In genomic region chr3:50274371-50275104, GRCh38 we compare ENCODE assay signal across 1 cellular context.
TF ChIP-seq lines count a peak whose summit lies in the region.

No MANE protein-coding gene starts in this region.

TF ChIP-seq in HepG2, 621 proteins besides CTCF, POLR2A, EP300 and RAD21 (continued from another document):
- TF ChIP-seq, protein P1, sequence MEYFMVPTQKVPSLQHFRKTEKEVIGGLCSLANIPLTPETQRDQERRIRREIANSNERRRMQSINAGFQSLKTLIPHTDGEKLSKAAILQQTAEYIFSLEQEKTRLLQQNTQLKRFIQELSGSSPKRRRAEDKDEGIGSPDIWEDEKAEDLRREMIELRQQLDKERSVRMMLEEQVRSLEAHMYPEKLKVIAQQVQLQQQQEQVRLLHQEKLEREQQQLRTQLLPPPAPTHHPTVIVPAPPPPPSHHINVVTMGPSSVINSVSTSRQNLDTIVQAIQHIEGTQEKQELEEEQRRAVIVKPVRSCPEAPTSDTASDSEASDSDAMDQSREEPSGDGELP (IDR thresholded peaks at IDR 0.05; ENCODE audit: borderline replicate concordance, low read depth): no peak
- TF ChIP-seq, protein P2, sequence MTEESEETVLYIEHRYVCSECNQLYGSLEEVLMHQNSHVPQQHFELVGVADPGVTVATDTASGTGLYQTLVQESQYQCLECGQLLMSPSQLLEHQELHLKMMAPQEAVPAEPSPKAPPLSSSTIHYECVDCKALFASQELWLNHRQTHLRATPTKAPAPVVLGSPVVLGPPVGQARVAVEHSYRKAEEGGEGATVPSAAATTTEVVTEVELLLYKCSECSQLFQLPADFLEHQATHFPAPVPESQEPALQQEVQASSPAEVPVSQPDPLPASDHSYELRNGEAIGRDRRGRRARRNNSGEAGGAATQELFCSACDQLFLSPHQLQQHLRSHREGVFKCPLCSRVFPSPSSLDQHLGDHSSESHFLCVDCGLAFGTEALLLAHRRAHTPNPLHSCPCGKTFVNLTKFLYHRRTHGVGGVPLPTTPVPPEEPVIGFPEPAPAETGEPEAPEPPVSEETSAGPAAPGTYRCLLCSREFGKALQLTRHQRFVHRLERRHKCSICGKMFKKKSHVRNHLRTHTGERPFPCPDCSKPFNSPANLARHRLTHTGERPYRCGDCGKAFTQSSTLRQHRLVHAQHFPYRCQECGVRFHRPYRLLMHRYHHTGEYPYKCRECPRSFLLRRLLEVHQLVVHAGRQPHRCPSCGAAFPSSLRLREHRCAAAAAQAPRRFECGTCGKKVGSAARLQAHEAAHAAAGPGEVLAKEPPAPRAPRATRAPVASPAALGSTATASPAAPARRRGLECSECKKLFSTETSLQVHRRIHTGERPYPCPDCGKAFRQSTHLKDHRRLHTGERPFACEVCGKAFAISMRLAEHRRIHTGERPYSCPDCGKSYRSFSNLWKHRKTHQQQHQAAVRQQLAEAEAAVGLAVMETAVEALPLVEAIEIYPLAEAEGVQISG (CRISPR knock-in tag; IDR thresholded peaks at IDR 0.05): 0 out of 2 replicates have a peak, but pooled peaks have one; percentile 31
- TF ChIP-seq SALL1 (CRISPR knock-in tag; IDR thresholded peaks at IDR 0.05) (peak; percentile 34; the same call in 1 of the 2 replicates), HNF4G (IDR thresholded peaks at IDR 0.05; ENCODE audit: borderline replicate concordance, low read depth, low read length) (0 out of 2 replicates have a peak, but pooled peaks have one; percentile 15), HNF4G (CRISPR knock-in tag; IDR thresholded peaks at IDR 0.05; ENCODE audit: borderline replicate concordance, low read depth) (no peak), ZNF615 (CRISPR knock-in tag; IDR thresholded peaks at IDR 0.05; ENCODE audit: borderline replicate concordance) (no peak), XBP1 (CRISPR knock-in tag; IDR thresholded peaks at IDR 0.05) (no peak), MXI1 (IDR thresholded peaks at IDR 0.05; ENCODE audit: borderline replicate concordance, low read depth, low read length) (0 out of 3 replicates have a peak, but pooled peaks have one; percentile 26), RBM22 (optimal IDR thresholded peaks at IDR 0.05; ENCODE audit: low read length) (peak; percentile 74), DMAP1 (CRISPR knock-in tag; IDR thresholded peaks at IDR 0.05) (no peak), REXO4 (CRISPR knock-in tag; IDR thresholded peaks at IDR 0.05; ENCODE audit: borderline replicate concordance) (no peak), RNF2 (conservative IDR thresholded peaks at IDR 0.05; ENCODE audit: low read depth) (no peak), CCAR2 (optimal IDR thresholded peaks at IDR 0.05; ENCODE audit: low read depth, low read length) (no peak), FOSL2 (CRISPR knock-in tag; IDR thresholded peaks at IDR 0.05) (no peak), KLF12 (CRISPR knock-in tag; IDR thresholded peaks at IDR 0.05; ENCODE audit: borderline replicate concordance) (no peak), POLR2G (IDR thresholded peaks at IDR 0.05; ENCODE audit: low read depth, low read length) (0 out of 2 replicates have a peak, but pooled peaks have one; percentile 18)
- TF ChIP-seq, protein P3, sequence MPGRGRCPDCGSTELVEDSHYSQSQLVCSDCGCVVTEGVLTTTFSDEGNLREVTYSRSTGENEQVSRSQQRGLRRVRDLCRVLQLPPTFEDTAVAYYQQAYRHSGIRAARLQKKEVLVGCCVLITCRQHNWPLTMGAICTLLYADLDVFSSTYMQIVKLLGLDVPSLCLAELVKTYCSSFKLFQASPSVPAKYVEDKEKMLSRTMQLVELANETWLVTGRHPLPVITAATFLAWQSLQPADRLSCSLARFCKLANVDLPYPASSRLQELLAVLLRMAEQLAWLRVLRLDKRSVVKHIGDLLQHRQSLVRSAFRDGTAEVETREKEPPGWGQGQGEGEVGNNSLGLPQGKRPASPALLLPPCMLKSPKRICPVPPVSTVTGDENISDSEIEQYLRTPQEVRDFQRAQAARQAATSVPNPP (CRISPR knock-in tag; IDR thresholded peaks at IDR 0.05): no peak
- TF ChIP-seq, protein P4, sequence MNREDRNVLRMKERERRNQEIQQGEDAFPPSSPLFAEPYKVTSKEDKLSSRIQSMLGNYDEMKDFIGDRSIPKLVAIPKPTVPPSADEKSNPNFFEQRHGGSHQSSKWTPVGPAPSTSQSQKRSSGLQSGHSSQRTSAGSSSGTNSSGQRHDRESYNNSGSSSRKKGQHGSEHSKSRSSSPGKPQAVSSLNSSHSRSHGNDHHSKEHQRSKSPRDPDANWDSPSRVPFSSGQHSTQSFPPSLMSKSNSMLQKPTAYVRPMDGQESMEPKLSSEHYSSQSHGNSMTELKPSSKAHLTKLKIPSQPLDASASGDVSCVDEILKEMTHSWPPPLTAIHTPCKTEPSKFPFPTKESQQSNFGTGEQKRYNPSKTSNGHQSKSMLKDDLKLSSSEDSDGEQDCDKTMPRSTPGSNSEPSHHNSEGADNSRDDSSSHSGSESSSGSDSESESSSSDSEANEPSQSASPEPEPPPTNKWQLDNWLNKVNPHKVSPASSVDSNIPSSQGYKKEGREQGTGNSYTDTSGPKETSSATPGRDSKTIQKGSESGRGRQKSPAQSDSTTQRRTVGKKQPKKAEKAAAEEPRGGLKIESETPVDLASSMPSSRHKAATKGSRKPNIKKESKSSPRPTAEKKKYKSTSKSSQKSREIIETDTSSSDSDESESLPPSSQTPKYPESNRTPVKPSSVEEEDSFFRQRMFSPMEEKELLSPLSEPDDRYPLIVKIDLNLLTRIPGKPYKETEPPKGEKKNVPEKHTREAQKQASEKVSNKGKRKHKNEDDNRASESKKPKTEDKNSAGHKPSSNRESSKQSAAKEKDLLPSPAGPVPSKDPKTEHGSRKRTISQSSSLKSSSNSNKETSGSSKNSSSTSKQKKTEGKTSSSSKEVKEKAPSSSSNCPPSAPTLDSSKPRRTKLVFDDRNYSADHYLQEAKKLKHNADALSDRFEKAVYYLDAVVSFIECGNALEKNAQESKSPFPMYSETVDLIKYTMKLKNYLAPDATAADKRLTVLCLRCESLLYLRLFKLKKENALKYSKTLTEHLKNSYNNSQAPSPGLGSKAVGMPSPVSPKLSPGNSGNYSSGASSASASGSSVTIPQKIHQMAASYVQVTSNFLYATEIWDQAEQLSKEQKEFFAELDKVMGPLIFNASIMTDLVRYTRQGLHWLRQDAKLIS (CRISPR knock-in tag; IDR thresholded peaks at IDR 0.05): no peak
- TF ChIP-seq, protein P5, sequence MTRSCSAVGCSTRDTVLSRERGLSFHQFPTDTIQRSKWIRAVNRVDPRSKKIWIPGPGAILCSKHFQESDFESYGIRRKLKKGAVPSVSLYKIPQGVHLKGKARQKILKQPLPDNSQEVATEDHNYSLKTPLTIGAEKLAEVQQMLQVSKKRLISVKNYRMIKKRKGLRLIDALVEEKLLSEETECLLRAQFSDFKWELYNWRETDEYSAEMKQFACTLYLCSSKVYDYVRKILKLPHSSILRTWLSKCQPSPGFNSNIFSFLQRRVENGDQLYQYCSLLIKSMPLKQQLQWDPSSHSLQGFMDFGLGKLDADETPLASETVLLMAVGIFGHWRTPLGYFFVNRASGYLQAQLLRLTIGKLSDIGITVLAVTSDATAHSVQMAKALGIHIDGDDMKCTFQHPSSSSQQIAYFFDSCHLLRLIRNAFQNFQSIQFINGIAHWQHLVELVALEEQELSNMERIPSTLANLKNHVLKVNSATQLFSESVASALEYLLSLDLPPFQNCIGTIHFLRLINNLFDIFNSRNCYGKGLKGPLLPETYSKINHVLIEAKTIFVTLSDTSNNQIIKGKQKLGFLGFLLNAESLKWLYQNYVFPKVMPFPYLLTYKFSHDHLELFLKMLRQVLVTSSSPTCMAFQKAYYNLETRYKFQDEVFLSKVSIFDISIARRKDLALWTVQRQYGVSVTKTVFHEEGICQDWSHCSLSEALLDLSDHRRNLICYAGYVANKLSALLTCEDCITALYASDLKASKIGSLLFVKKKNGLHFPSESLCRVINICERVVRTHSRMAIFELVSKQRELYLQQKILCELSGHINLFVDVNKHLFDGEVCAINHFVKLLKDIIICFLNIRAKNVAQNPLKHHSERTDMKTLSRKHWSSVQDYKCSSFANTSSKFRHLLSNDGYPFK (CRISPR knock-in tag; IDR thresholded peaks at IDR 0.05; ENCODE audit: borderline replicate concordance): 0 out of 2 replicates have a peak, but pooled peaks have one; percentile 43
